28 cellular contexts compared by ENCODE assay signal in genomic region chr5:125073090-125073489, GRCh38.
"Had no signal": no experiment of that assay in that cellular context is flagged by ENCODE, and none has a peak within 500 bp of the region (broad histone marks: within the 10 kb centered on the region; RNA-seq: fewer than 3 reads in every experiment).

No MANE protein-coding gene starts in this region.

- H3K27me3 ChIP-seq: neural progenitor cell, ovary, right lobe of liver, sigmoid colon, stomach, thyroid gland, tibial nerve, upper lobe of left lung, vagina had no signal

- H3K27me3 Mint-ChIP-seq: progenitor cell of endocrine pancreas; stimulated activated naive B cell treated with anti-CD40 and anti-IgM and Interleukin-4, amounts not matched to agents 10 μg/mL and 1 μg/mL and 100 μg/mL, for 72 hours; stimulated activated naive CD8-positive, alpha-beta T cell treated with anti-CD3 and anti-CD28 coated beads, Interleukin-15, Interleukin-2, amounts not matched to agents 100 ng/mL and 50 ng/mL, for 24 hours had no signal

- DNase-seq: natural killer cell; occipital lobe; ovary; posterior cingulate gyrus; psoas muscle; right cardiac atrium; right lobe of liver; sigmoid colon; small intestine; stimulated activated CD4-positive, alpha-beta T cell treated with anti-CD3 and anti-CD28 coated beads, Interleukin-15, amount 100 ng/mL, for 24 hours; stimulated activated CD4-positive, alpha-beta T cell treated with anti-CD3 and anti-CD28 coated beads, Interleukin-2, amount 100 ng/mL, for 24 hours; stimulated activated CD4-positive, alpha-beta T cell treated with anti-CD3 and anti-CD28 coated beads, Interleukin-2, amount 100 ng/mL, for 48 hours; stimulated activated CD4-positive, alpha-beta T cell treated with anti-CD3 and anti-CD28 coated beads, Interleukin-4, amount 100 ng/mL, for 24 hours; stimulated activated naive B cell treated with anti-CD40 and anti-IgM and Interleukin-4, amounts not matched to agents 10 μg/mL and 1 μg/mL and 100 μg/mL, for 72 hours; stimulated activated naive CD4-positive, alpha-beta T cell treated with Interleukin-2 at 50 U/mL for 16 hours; stomach; thyroid gland; trophoblast cell; upper lobe of left lung had no signal

- H3K4me1 ChIP-seq: neural progenitor cell, parathyroid adenoma, psoas muscle, right lobe of liver, sigmoid colon, stomach, thyroid gland, tibial nerve, upper lobe of left lung, vagina had no signal

- H3K9me3 ChIP-seq: ovary, right lobe of liver, thoracic aorta, thyroid gland had no signal

- ATAC-seq: natural killer cell; psoas muscle; right cardiac atrium; right lobe of liver; stimulated activated effector memory CD8-positive, alpha-beta T cell treated with anti-CD3 and anti-CD28 coated beads, Interleukin-12 subunit alpha, Interleukin-12 subunit beta, amount 100 ng/mL, for 72 hours; stimulated activated naive B cell treated with anti-CD40 and anti-IgM and Interleukin-4, amounts not matched to agents 10 μg/mL and 1 μg/mL and 100 μg/mL, for 72 hours had no signal

- H3K36me3 ChIP-seq: neural progenitor cell, ovary, right lobe of liver, sigmoid colon, stomach, thoracic aorta, thyroid gland, tibial nerve, upper lobe of left lung, vagina had no signal

- H3K27ac Mint-ChIP-seq: natural killer cell; nephron; neural progenitor cell; progenitor cell of endocrine pancreas; stimulated activated effector memory CD8-positive, alpha-beta T cell treated with anti-CD3 and anti-CD28 coated beads, Interleukin-12 subunit alpha, Interleukin-12 subunit beta, amount 100 ng/mL, for 72 hours; stimulated activated naive B cell treated with anti-CD40 and anti-IgM and Interleukin-4, amounts not matched to agents 10 μg/mL and 1 μg/mL and 100 μg/mL, for 72 hours; stimulated activated naive CD8-positive, alpha-beta T cell treated with anti-CD3 and anti-CD28 coated beads, Interleukin-15, Interleukin-2, amounts not matched to agents 100 ng/mL and 50 ng/mL, for 24 hours had no signal

- H3K4me3 ChIP-seq: neural progenitor cell, ovary, psoas muscle, right lobe of liver, sigmoid colon, stomach, thoracic aorta, thyroid gland, tibial nerve, upper lobe of left lung, vagina had no signal

- H3K4me2 ChIP-seq: neural progenitor cell had no signal

- H3K79me2 ChIP-seq: parathyroid adenoma had no signal

- H3K27ac ChIP-seq: neural progenitor cell, ovary, parathyroid adenoma, psoas muscle, right lobe of liver, sigmoid colon, stomach, thoracic aorta, thyroid gland, tibial nerve, upper lobe of left lung, vagina had no signal

- H3K4me1 Mint-ChIP-seq: natural killer cell; nephron; neural progenitor cell; stimulated activated effector memory CD8-positive, alpha-beta T cell treated with anti-CD3 and anti-CD28 coated beads, Interleukin-12 subunit alpha, Interleukin-12 subunit beta, amount 100 ng/mL, for 72 hours; stimulated activated naive B cell treated with anti-CD40 and anti-IgM and Interleukin-4, amounts not matched to agents 10 μg/mL and 1 μg/mL and 100 μg/mL, for 72 hours had no signal

- H3K36me3 Mint-ChIP-seq: stimulated activated effector memory CD8-positive, alpha-beta T cell treated with anti-CD3 and anti-CD28 coated beads, Interleukin-12 subunit alpha, Interleukin-12 subunit beta, amount 100 ng/mL, for 72 hours had no signal

- H2AFZ ChIP-seq: neural progenitor cell, parathyroid adenoma had no signal

- H3K4me3 Mint-ChIP-seq: natural killer cell; nephron; neural progenitor cell; stimulated activated effector memory CD8-positive, alpha-beta T cell treated with anti-CD3 and anti-CD28 coated beads, Interleukin-12 subunit alpha, Interleukin-12 subunit beta, amount 100 ng/mL, for 72 hours; stimulated activated naive B cell treated with anti-CD40 and anti-IgM and Interleukin-4, amounts not matched to agents 10 μg/mL and 1 μg/mL and 100 μg/mL, for 72 hours; stimulated activated naive CD8-positive, alpha-beta T cell treated with anti-CD3 and anti-CD28 coated beads, Interleukin-15, Interleukin-2, amounts not matched to agents 100 ng/mL and 50 ng/mL, for 24 hours had no signal

- H3K9ac ChIP-seq: neural progenitor cell, parathyroid adenoma had no signal
